ENCODE assay signal across 12 cellular contexts in the genomic region with DNA sequence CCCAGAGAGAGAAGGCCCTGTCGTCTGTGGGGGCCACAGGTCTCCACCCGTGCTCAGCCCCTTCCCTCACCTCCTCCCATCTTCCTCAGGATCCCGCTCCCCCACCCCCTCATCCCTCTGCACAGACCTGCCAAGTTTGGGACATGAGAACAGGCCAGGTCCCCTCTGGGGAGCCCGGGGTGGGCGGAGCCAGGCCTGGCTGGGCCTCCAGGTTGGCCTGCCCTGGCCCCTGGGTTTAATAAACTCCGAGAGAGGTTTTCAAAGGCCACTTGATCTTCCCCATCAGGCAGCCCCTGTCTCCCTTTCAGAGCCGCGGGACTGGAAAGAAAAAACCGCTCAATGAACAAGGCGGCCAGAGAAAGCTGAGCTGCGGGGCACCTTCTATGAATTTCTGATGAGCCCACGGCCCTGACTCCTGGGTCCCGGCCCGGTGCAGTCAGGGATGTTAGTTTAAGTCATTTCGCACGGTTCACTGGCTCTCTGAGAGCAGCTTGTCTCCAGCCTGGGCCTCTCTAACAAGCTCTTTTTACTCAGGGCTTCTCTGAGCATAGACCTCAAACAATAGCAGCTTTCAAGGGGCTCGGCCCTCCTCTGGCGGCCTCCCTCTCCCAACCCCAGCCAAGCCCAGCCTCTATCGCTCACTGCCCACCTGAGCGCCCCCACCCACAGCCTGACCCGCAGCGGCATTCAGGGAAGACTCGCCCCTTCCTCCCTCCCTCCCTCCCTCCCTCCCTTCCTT.
DNase-seq lines count a peak whose midpoint lies in the region; ATAC-seq and TF ChIP-seq lines count a peak whose summit lies in the region.
"Had no signal": no experiment of that assay in that cellular context is flagged by ENCODE, and none has a peak within 500 bp of the region (broad histone marks: within the 10 kb centered on the region; RNA-seq: fewer than 3 reads in every experiment).

No MANE protein-coding gene starts in this region.

- peak overlapping the region in 1 of 3 donors; percentile 22 for H3K4me3 ChIP-seq in breast epithelium
- no peak overlapping the region for H3K4me3 ChIP-seq in CD4-positive, alpha-beta memory T cell (ENCODE audit: low read length in 2 of 2)
- H3K4me3 ChIP-seq: adrenal gland, pancreas had no signal

- POLR2A ChIA-PET in MCF 10A (lab: Yijun Ruan, JAX), result no interaction called here
- POLR2A ChIA-PET in CD4-positive, alpha-beta memory T cell (lab: Charles Lee; ENCODE audit: partially characterized antibody), result no interaction called here

- TF ChIP-seq CTCF in breast epithelium (IDR thresholded peaks at IDR 0.05), result no peak
- no peak for TF ChIP-seq CTCF in MCF 10A (IDR thresholded peaks at IDR 0.05; ENCODE audit: unreplicated experiment)

- no peaks in the 10 kb centered on the region for H3K36me3 ChIP-seq in breast epithelium
- H3K36me3 ChIP-seq in CD4-positive, alpha-beta memory T cell (ENCODE audit: insufficient read depth, low read length), result no peaks in the 10 kb centered on the region
- H3K36me3 ChIP-seq: adrenal gland, pancreas had no signal

- H3K27me3 ChIP-seq in breast epithelium, result no peaks in the 10 kb centered on the region
- H3K27me3 ChIP-seq in CD4-positive, alpha-beta memory T cell (ENCODE audit: insufficient read depth, low read length), result no peaks in the 10 kb centered on the region
- H3K27me3 ChIP-seq: adrenal gland, pancreas had no signal

- H3K4me1 ChIP-seq in breast epithelium, result no peaks in the 10 kb centered on the region
- no peaks in the 10 kb centered on the region for H3K4me1 ChIP-seq in CD4-positive, alpha-beta memory T cell (ENCODE audit: insufficient read depth, low read length)
- H3K4me1 ChIP-seq: adrenal gland, pancreas had no signal

- no peak for ATAC-seq in GM21529 (IDR thresholded peaks at IDR 0.05; ENCODE audit: unreplicated experiment)

- H3K27ac ChIP-seq in breast epithelium, result peak overlapping the region; percentile 18 to 61
- H3K27ac ChIP-seq in substantia nigra (ENCODE audit: low read depth, low read length, poor library complexity, severe bottlenecking), result no peak overlapping the region
- H3K27ac ChIP-seq in CD4-positive, alpha-beta memory T cell (ENCODE audit: low read depth, low read length), result no peak overlapping the region
- H3K27ac ChIP-seq: pancreas had no signal

- BruUV-seq in MCF 10A (replicated peaks; lab: Mats Ljungman, UMichigan), result no TSS peak

- TF ChIP-seq POLR2A in breast epithelium (IDR thresholded peaks at IDR 0.05), result no peak

- intact Hi-C loops in breast epithelium (cut with DNase I; ENCODE audit: low total_unique reads) (no loop called here), MCF 10A (cut with micrococcal nuclease) (no loop called here)
- intact Hi-C loops in CD4-positive, alpha-beta memory T cell (cut with micrococcal nuclease), result no loop called here

- H3K27ac Mint-ChIP-seq in MCF 10A (ENCODE audit: low read depth, unreplicated experiment), result no peak overlapping the region
- no peak overlapping the region for H3K27ac Mint-ChIP-seq in CD4-positive, alpha-beta memory T cell
- H3K27ac Mint-ChIP-seq: activated CD4-positive, alpha-beta T cell treated with anti-CD3 and anti-CD28 coated beads, Interleukin-2, amount 10 ng/mL, durations not matched to agents 24 days and 14 days; B cell had no signal

- CTCF ChIA-PET in MCF 10A (lab: Yijun Ruan, JAX), result interaction anchor here (0.6 to 0.9 kb wide), 2 partner anchors 39 to 1212 kb away, joined by 3 read pairs; no protein-coding TSS in a partner anchor
- CTCF ChIA-PET in CD4-positive, alpha-beta memory T cell (lab: Charles Lee; ENCODE audit: partially characterized antibody), result no interaction called here

- H3K9me3 ChIP-seq in breast epithelium, result no peaks in the 10 kb centered on the region
- H3K9me3 ChIP-seq in CD4-positive, alpha-beta memory T cell (ENCODE audit: control insufficient read depth in 1 of 2, low read length in 2 of 2), result no peaks in the 10 kb centered on the region
- H3K9me3 ChIP-seq: adrenal gland, pancreas had no signal

- H3K36me3 Mint-ChIP-seq in MCF 10A (ENCODE audit: insufficient read depth, unreplicated experiment), result no peaks in the 10 kb centered on the region
- no peaks in the 10 kb centered on the region for H3K36me3 Mint-ChIP-seq in CD4-positive, alpha-beta memory T cell

- H3K4me3 Mint-ChIP-seq in MCF 10A (ENCODE audit: unreplicated experiment), result no peak overlapping the region
- no peak overlapping the region for H3K4me3 Mint-ChIP-seq in CD4-positive, alpha-beta memory T cell
- H3K4me3 Mint-ChIP-seq: activated CD4-positive, alpha-beta T cell treated with anti-CD3 and anti-CD28 coated beads, Interleukin-2, amount 10 ng/mL, durations not matched to agents 24 days and 14 days; B cell had no signal

- DNase-seq in breast epithelium (ENCODE audit: low spot score in 2 of 2), result no peak
- no peak for DNase-seq in MCF 10A (ENCODE audit: unreplicated experiment)
- peak; percentile 97 to 99 for DNase-seq in NCI-H526 (lab: John Stamatoyannopoulos, UW)
- DNase-seq in hypothalamus (lab: John Stamatoyannopoulos, UW), result peak in 30 of 51 donors; percentile 9 to 65 (median 26)
- DNase-seq in substantia nigra (lab: John Stamatoyannopoulos, UW), result peak in 27 of 49 donors; percentile 5 to 49 (median 14)
- no peak for DNase-seq in CD4-positive, alpha-beta memory T cell
- DNase-seq in cerebellar nuclear complex (lab: John Stamatoyannopoulos, UW), result no peak
- DNase-seq: activated CD4-positive, alpha-beta T cell treated with anti-CD3 and anti-CD28 coated beads, Interleukin-2, amount 10 ng/mL, durations not matched to agents 24 days and 14 days; adrenal gland; pancreas had no signal

- no peaks in the 10 kb centered on the region for H3K4me1 Mint-ChIP-seq in MCF 10A (ENCODE audit: insufficient read depth, unreplicated experiment)
- no peaks in the 10 kb centered on the region for H3K4me1 Mint-ChIP-seq in CD4-positive, alpha-beta memory T cell
- H3K4me1 Mint-ChIP-seq: activated CD4-positive, alpha-beta T cell treated with anti-CD3 and anti-CD28 coated beads, Interleukin-2, amount 10 ng/mL, durations not matched to agents 24 days and 14 days; B cell had no signal

- peaks cover under 1% of the 10 kb centered on the region for H3K9me3 Mint-ChIP-seq in MCF 10A (ENCODE audit: unreplicated experiment)
- H3K9me3 Mint-ChIP-seq in CD4-positive, alpha-beta memory T cell, result peaks cover 0 to 5% (median 2%) of the 10 kb centered on the region in 8 donors
- H3K9me3 Mint-ChIP-seq: activated CD4-positive, alpha-beta T cell treated with anti-CD3 and anti-CD28 coated beads, Interleukin-2, amount 10 ng/mL, durations not matched to agents 24 days and 14 days had no signal

- peaks cover 3% of the 10 kb centered on the region for H3K27me3 Mint-ChIP-seq in MCF 10A (ENCODE audit: insufficient read depth, unreplicated experiment)
- H3K27me3 Mint-ChIP-seq in CD4-positive, alpha-beta memory T cell, result peaks cover 0 to 5% of the 10 kb centered on the region in 2 donors

Comparison
In these comparisons a context has a peak if more than half of its experiments do, and no peak if none do; other contexts are left out.
1. DNase-seq: peak in NCI-H526 (2 of 2), hypothalamus (30 of 51) and substantia nigra (27 of 49); none in breast epithelium (0 of 2), MCF 10A (single experiment), CD4-positive, alpha-beta memory T cell (0 of 5) and cerebellar nuclear complex (0 of 2).
2. H3K27ac ChIP-seq: peak in breast epithelium (2 of 2); none in substantia nigra (single experiment) and CD4-positive, alpha-beta memory T cell (single experiment).